In the genomic region with DNA sequence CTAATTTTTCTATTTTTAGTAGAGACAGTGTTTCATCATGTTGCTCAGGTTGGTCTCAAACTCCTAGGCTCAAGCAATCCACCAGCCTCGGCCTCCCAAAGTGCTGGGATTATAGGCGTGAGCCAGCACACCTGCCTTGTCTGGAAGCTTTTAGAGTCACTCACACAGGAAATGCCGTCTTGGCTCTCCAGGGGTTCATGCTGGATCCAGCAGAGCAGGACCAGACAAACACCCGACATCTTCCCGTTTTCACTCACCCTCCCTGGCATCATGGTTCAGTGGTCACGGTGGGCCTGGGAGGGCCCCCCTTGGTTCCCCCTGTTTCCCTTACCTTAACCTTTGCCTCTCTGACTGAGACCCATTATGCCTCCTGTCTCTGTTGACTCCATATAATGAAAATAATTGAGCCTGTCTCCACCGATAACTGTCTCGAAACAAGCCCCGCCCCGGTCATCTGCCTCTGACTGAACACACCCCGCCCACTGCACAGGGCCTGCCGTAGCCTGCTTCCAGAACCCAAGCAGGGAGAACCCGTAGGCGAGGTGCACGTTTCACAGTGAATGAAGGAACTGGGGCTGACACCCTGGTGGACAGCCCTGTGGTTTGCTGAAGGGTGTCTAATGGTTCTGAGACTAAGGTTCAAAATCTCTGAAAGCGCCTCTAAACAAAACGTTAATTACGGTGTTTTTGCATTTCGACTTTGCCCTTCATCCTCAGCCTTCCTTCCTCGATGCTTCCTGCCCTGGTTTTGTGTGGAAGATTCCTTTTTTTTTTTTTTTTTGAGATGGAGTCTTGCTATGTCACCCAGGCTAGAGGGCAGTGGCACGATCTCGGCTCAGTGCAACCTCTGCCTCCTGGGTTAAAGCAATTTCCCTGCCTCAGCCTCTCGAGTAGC, we compare ENCODE assay signal across 8 cellular contexts. TPM values are rescaled to one million over a fixed set of nuclear protein-coding genes. Genes with fewer than 3 reads are reported as not detected.
DNase-seq lines count a peak whose midpoint lies in the region; ATAC-seq, FAIRE-seq and TF ChIP-seq lines count a peak whose summit lies in the region.

No MANE protein-coding gene starts in this region.

- H3K27me3 ChIP-seq in BLaER1 treated with 17β-estradiol and CSF1 and Interleukin-3, amounts not matched to agents 10 nM and 100 nM = peaks cover 14 to 28% (median 19%) of the 10 kb centered on the region in 11 experiments; a peak in 19 of 22 replicates
- H3K27me3 ChIP-seq in heart right ventricle = peaks cover 0 to 29% (median 0%) of the 10 kb centered on the region in 7 donors
- H3K27me3 ChIP-seq in MM.1S (replicated peaks; ENCODE audit: insufficient read depth, low read length) = no peaks in the 10 kb centered on the region

- intact Hi-C loops in heart right ventricle (cut with DNase I) = loop anchor here in 1 of 10 donors (5.0 kb wide), 1 partner anchor 63 kb away; no protein-coding TSS in a partner anchor

- peak overlapping the region in 4 of 11 experiments; percentile 8 to 60 (median 43); a peak in 5 of 22 replicates for H3K27ac ChIP-seq in BLaER1 treated with 17β-estradiol and CSF1 and Interleukin-3, amounts not matched to agents 10 nM and 100 nM
- H3K27ac ChIP-seq in heart right ventricle = peak overlapping the region in 9 of 10 donors; percentile 71 to 96 (median 88)
- no peak overlapping the region for H3K27ac ChIP-seq in MM.1S (ENCODE audit: low read length)

- ATAC-seq in GM21619 (IDR thresholded peaks at IDR 0.05; ENCODE audit: unreplicated experiment) = peak; percentile 66
- ATAC-seq in heart right ventricle = peak; percentile 15 to 66 (median 45)

- peak; percentile 79 for DNase-seq in NCI-H2227 (lab: John Stamatoyannopoulos, UW; ENCODE audit: unreplicated experiment)
- DNase-seq in heart right ventricle = peak; percentile 64 to 75
- no peak for DNase-seq in GM12891 (ENCODE audit: insufficient read length, low spot score)
- no peak for DNase-seq in MM.1S
- DNase-seq in T-helper 2 cell treated with Interferon-gamma antibody and Interleukin-4, amounts not matched to agents 5 μg/mL and 100 μg/mL, for 36 hours (ENCODE audit: low spot score) = no peak
- DNase-seq in DMS79 treated with DMSO at 0.1 percent for 48 hours (lab: John Stamatoyannopoulos, UW) = no peak

- no peak overlapping the region for H2AFZ ChIP-seq in MM.1S (ENCODE audit: low read length)

- peaks cover 0 to 3% (median 0%) of the 10 kb centered on the region in 11 experiments; a peak in 1 of 22 replicates for H4K20me1 ChIP-seq in BLaER1 treated with 17β-estradiol and CSF1 and Interleukin-3, amounts not matched to agents 10 nM and 100 nM
- H4K20me1 ChIP-seq in MM.1S (ENCODE audit: insufficient read depth, low read length) = no peaks in the 10 kb centered on the region

- peaks cover 2% of the 10 kb centered on the region for H3K27me3 Mint-ChIP-seq in T-helper 2 cell treated with Interferon-gamma antibody and Interleukin-4, amounts not matched to agents 5 μg/mL and 100 μg/mL, for 36 hours (ENCODE audit: low read depth)

- no peak for TF ChIP-seq CTCF in heart right ventricle (IDR thresholded peaks at IDR 0.05)
- TF ChIP-seq CTCF in MM.1S (IDR thresholded peaks at IDR 0.05; ENCODE audit: low read length) = no peak

- WGBS in heart right ventricle, 2 donors = 63 to 68% methylated on average over 23 of the region's 23 CpGs

- no peaks in the 10 kb centered on the region for H3K9me3 ChIP-seq in BLaER1 treated with 17β-estradiol and CSF1 and Interleukin-3, amounts not matched to agents 10 nM and 100 nM (replicated peaks in 1 of 11)
- H3K9me3 ChIP-seq in heart right ventricle = no peaks in the 10 kb centered on the region
- H3K9me3 ChIP-seq in MM.1S (replicated peaks; ENCODE audit: insufficient read depth, low read length) = no peaks in the 10 kb centered on the region

- H3K27ac Mint-ChIP-seq in T-helper 2 cell treated with Interferon-gamma antibody and Interleukin-4, amounts not matched to agents 5 μg/mL and 100 μg/mL, for 36 hours = no peak overlapping the region

- H3K9ac ChIP-seq in BLaER1 treated with 17β-estradiol and CSF1 and Interleukin-3, amounts not matched to agents 10 nM and 100 nM = peak overlapping the region in 3 of 11 experiments; percentile 48 to 56 (median 49); a peak in 7 of 22 replicates
- H3K9ac ChIP-seq in MM.1S (ENCODE audit: low read length) = no peak overlapping the region

- no peaks in the 10 kb centered on the region for H3K36me3 Mint-ChIP-seq in T-helper 2 cell treated with Interferon-gamma antibody and Interleukin-4, amounts not matched to agents 5 μg/mL and 100 μg/mL, for 36 hours (ENCODE audit: low read depth)

- H3K4me3 ChIP-seq in BLaER1 treated with 17β-estradiol and CSF1 and Interleukin-3, amounts not matched to agents 10 nM and 100 nM = peak overlapping the region in 7 of 10 experiments; percentile 15 to 60 (median 41); a peak in 12 of 20 replicates
- H3K4me3 ChIP-seq in heart right ventricle = peak overlapping the region in 5 of 10 donors; percentile 13 to 34 (median 29)
- no peak overlapping the region for H3K4me3 ChIP-seq in MM.1S (ENCODE audit: low read length)

- no peaks in the 10 kb centered on the region for H3K9me3 Mint-ChIP-seq in T-helper 2 cell treated with Interferon-gamma antibody and Interleukin-4, amounts not matched to agents 5 μg/mL and 100 μg/mL, for 36 hours

- FAIRE-seq in GM12891 (lab: Jason Lieb, UNC) = no peak

- H3K36me3 ChIP-seq in BLaER1 treated with 17β-estradiol and CSF1 and Interleukin-3, amounts not matched to agents 10 nM and 100 nM = no peaks in the 10 kb centered on the region
- H3K36me3 ChIP-seq in heart right ventricle = no peaks in the 10 kb centered on the region
- H3K36me3 ChIP-seq in MM.1S (replicated peaks; ENCODE audit: insufficient read depth, low read length) = no peaks in the 10 kb centered on the region

- H3F3A ChIP-seq in MM.1S (ENCODE audit: insufficient read depth, low read length) = no peaks in the 10 kb centered on the region

- peaks cover 15% of the 10 kb centered on the region for H3K4me1 Mint-ChIP-seq in T-helper 2 cell treated with Interferon-gamma antibody and Interleukin-4, amounts not matched to agents 5 μg/mL and 100 μg/mL, for 36 hours (ENCODE audit: low read depth)

- H3K9me2 ChIP-seq in MM.1S (replicated peaks; ENCODE audit: insufficient read depth, low read length) = no peaks in the 10 kb centered on the region

- no peak overlapping the region for H3K4me3 Mint-ChIP-seq in T-helper 2 cell treated with Interferon-gamma antibody and Interleukin-4, amounts not matched to agents 5 μg/mL and 100 μg/mL, for 36 hours

- TF ChIP-seq POLR2A in GM12891 (IDR thresholded peaks at IDR 0.05; ENCODE audit: low read depth, low read length) = no peak

- peaks cover 26 to 55% (median 40%) of the 10 kb centered on the region in 10 experiments for H3K4me1 ChIP-seq in BLaER1 treated with 17β-estradiol and CSF1 and Interleukin-3, amounts not matched to agents 10 nM and 100 nM
- H3K4me1 ChIP-seq in heart right ventricle (peaks cover 3 to 36% (median 23%) of the 10 kb centered on the region in 9 donors), MM.1S (ENCODE audit: low read length) (no peaks in the 10 kb centered on the region)

- H3K4me2 ChIP-seq in BLaER1 treated with 17β-estradiol and CSF1 and Interleukin-3, amounts not matched to agents 10 nM and 100 nM = peak overlapping the region; percentile 64 to 94 (median 82)
- no peak overlapping the region for H3K4me2 ChIP-seq in MM.1S (ENCODE audit: low read depth, low read length)

- H3K79me2 ChIP-seq in MM.1S (ENCODE audit: low read length) = no peaks in the 10 kb centered on the region

TF ChIP-seq in GM12891, 5 proteins besides CTCF, POLR2A, EP300 and RAD21:
- TF ChIP-seq POU2F2 (IDR thresholded peaks at IDR 0.05; ENCODE audit: low read depth, low read length) (no peak), TAF1 (IDR thresholded peaks at IDR 0.05; ENCODE audit: low read depth, low read length) (no peak), PAX5 (IDR thresholded peaks at IDR 0.05; ENCODE audit: insufficient read depth, low read length, severe bottlenecking) (no peak)

RNA-seq across cellular contexts. Expression of a gene that starts 39.7 kb away (rescaled TPM):
- 10 to 100 TPM in 5 of 10 donors, 1 to 10 TPM in 5; 7.4 to 13.7 (median 10.1) TPM for total RNA-seq in heart right ventricle
- 1 to 10 TPM; 5.0 to 5.5 TPM for polyA plus RNA-seq in heart right ventricle
- 1.5 TPM for polyA plus RNA-seq in GM12891 (2012; ENCODE audit: low read depth, missing spikeins)

Comparison
In these comparisons a context has a peak if more than half of its experiments do, and no peak if none do; other contexts are left out.
1. DNase-seq: peak in NCI-H2227 (single experiment) and heart right ventricle (2 of 2); none in GM12891 (single experiment), MM.1S (single experiment), T-helper 2 cell treated with Interferon-gamma antibody and Interleukin-4, amounts not matched to agents 5 μg/mL and 100 μg/mL, for 36 hours (single experiment) and DMS79 treated with DMSO at 0.1 percent for 48 hours (single experiment).